Comparison of ENCODE assay signal across 11 cellular contexts in the genomic region with DNA sequence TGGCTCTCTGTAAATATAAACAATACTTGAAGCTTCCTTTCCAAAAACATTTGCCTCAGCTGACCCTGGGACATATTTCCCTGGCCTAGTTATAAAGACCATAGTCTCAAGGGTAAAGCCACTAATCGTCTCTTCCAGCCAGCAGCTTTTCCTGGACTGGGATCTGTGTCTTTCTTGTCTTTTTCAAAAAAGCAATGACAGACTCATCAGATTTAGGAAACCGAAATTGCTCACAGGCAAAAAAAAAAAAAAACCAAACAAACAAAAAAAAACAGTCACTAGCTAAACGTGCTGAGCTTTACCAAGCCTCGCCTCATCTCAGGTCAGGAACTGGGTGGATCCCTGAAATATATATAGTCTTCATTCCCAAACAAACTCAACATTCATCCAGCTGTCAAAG. TPM values are rescaled to one million over a fixed set of nuclear protein-coding genes. Genes with fewer than 3 reads are reported as not detected.
A peak's percentile ranks its signal among the peaks of the same experiment; 100 is the strongest.
DNase-seq lines count a peak whose midpoint lies in the region; ATAC-seq, FAIRE-seq and TF ChIP-seq lines count a peak whose summit lies in the region.
"Had no signal": no experiment of that assay in that cellular context is flagged by ENCODE, and none has a peak within 500 bp of the region (broad histone marks: within the 10 kb centered on the region; RNA-seq: fewer than 3 reads in every experiment).

No MANE protein-coding gene starts in this region.

- H3K27me3 Mint-ChIP-seq in naive thymus-derived CD8-positive, alpha-beta T cell: no peaks in the 10 kb centered on the region

- H3K9ac ChIP-seq in BLaER1: no peak overlapping the region

- peak overlapping the region in 4 of 10 donors; percentile 1 to 65 (median 27) for H3K4me3 Mint-ChIP-seq in naive thymus-derived CD8-positive, alpha-beta T cell

- no peak for FAIRE-seq in RCC 7860 (lab: Jason Lieb, UNC)

- POLR2A ChIA-PET in Panc1 (lab: Charles Lee): interaction anchor here (0.7 kb wide), 1 partner anchor 22 kb away, joined by 5 read pairs; no protein-coding TSS in a partner anchor
- POLR2A ChIA-PET in naive thymus-derived CD8-positive, alpha-beta T cell (lab: Charles Lee): interaction anchor here (1.0 to 1.7 kb wide), 3 partner anchors 9 to 89 kb away, joined by 4 to 8 read pairs (median 6); no protein-coding TSS in a partner anchor

- in situ Hi-C loops in Panc1 (cut with HindIII; ENCODE audit: low pct_unique_long_range_greater_than_20kb, low sequenced_read_pairs): no loop called here

- peaks cover 9 to 97% (median 19%) of the 10 kb centered on the region in 3 donors for H3K36me3 Mint-ChIP-seq in naive thymus-derived CD8-positive, alpha-beta T cell

- ATAC-seq in Panc1: no peak
- no peak for ATAC-seq in naive thymus-derived CD8-positive, alpha-beta T cell
- ATAC-seq in HG02981 (IDR thresholded peaks at IDR 0.05; ENCODE audit: unreplicated experiment): no peak
- no peak for ATAC-seq in HG03432 (IDR thresholded peaks at IDR 0.05; ENCODE audit: unreplicated experiment)

- H3K36me3 ChIP-seq in BLaER1: peaks cover 51% of the 10 kb centered on the region
- 0 out of 2 replicates have a peak, but pooled peaks cover 2% of the 10 kb centered on the region for H3K36me3 ChIP-seq in Panc1 (ENCODE audit: control insufficient read depth, insufficient read depth, low read length)

- H3K4me3 ChIP-seq in BLaER1: no peak overlapping the region
- no peak overlapping the region for H3K4me3 ChIP-seq in Panc1 (ENCODE audit: low read depth in 2 of 2, low read length in 2 of 2)

- H3K4me1 Mint-ChIP-seq in naive thymus-derived CD8-positive, alpha-beta T cell: peaks cover 22 to 54% (median 44%) of the 10 kb centered on the region in 4 donors

- no peaks in the 10 kb centered on the region for H3K9me3 ChIP-seq in BLaER1
- H3K9me3 ChIP-seq in Panc1 (ENCODE audit: control insufficient read depth, insufficient read depth, low read depth, low read length): no peaks in the 10 kb centered on the region

- CTCF ChIA-PET in Panc1 (lab: Charles Lee): interaction anchor here (0.6 to 0.7 kb wide), 3 partner anchors 8 to 188 kb away, joined by 3 to 4 read pairs (median 3); no protein-coding TSS in a partner anchor

- H3K27me3 ChIP-seq in BLaER1 (no peaks in the 10 kb centered on the region), Panc1 (ENCODE audit: control insufficient read depth, insufficient read depth, low read length) (no peaks in the 10 kb centered on the region)

- H4K20me1 ChIP-seq in BLaER1: no peaks in the 10 kb centered on the region

- H3K27ac ChIP-seq in BLaER1: no peak overlapping the region
- H3K27ac ChIP-seq in Panc1 (ENCODE audit: low read length): peak overlapping the region; percentile 8; the same call in 1 of the 2 replicates
- peak overlapping the region; percentile 92 for H3K27ac ChIP-seq in epithelial cell of prostate

- H3K4me1 ChIP-seq in BLaER1: peaks cover 30% of the 10 kb centered on the region
- H3K4me1 ChIP-seq in Panc1 (ENCODE audit: control insufficient read depth, insufficient read depth, low read length): peaks cover 30% of the 10 kb centered on the region

- H3K4me2 ChIP-seq in BLaER1: 0 out of 2 replicates have a peak overlapping the region, but pooled peaks have one; percentile 22

- no TSS peak for BruUV-seq in Panc1 (replicated peaks; lab: Mats Ljungman, UMichigan)

- no peak for TF ChIP-seq CTCF in Panc1 (IDR thresholded peaks at IDR 0.05)

- peak overlapping the region; percentile 43 to 90 (median 84) for H3K27ac Mint-ChIP-seq in naive thymus-derived CD8-positive, alpha-beta T cell

- DNase-seq in Panc1 (ENCODE audit: low read depth, low spot score) (no peak), epithelial cell of prostate (ENCODE audit: low read depth, low spot score) (no peak), NCI-H1436 treated with DMSO at 0.1 percent for 48 hours (lab: John Stamatoyannopoulos, UW) (no peak), RCC 7860 (ENCODE audit: low spot score) (no peak)
- DNase-seq in naive thymus-derived CD8-positive, alpha-beta T cell: no peak
- DNase-seq: EL; NCI-H2171; stimulated activated naive CD4-positive, alpha-beta T cell had no signal

- no peaks in the 10 kb centered on the region for H3K9me3 Mint-ChIP-seq in naive thymus-derived CD8-positive, alpha-beta T cell

- intact Hi-C loops in Panc1 (cut with micrococcal nuclease; ENCODE audit: unreplicated experiment): no loop called here

RNA-seq across cellular contexts. Expression of a gene that starts 23.5 kb away (rescaled TPM):
- total RNA-seq in Panc1 (2021; ENCODE audit: unreplicated experiment): 28.9 TPM
- 24.2 TPM for polyA plus RNA-seq in Panc1 (2012; ENCODE audit: insufficient read length)
- total RNA-seq in naive thymus-derived CD8-positive, alpha-beta T cell: 10 to 100 TPM; 41.8 to 41.9 TPM
- 100 to 1,000 TPM in 1 of 3 donors, 10 to 100 TPM in 2; 89.3 to 103 (median 94.8) TPM for polyA plus RNA-seq in naive thymus-derived CD8-positive, alpha-beta T cell

RNA-seq across cellular contexts. Expression of a gene that starts 39.1 kb away (rescaled TPM):
- 5.7 TPM for total RNA-seq in Panc1 (2021; ENCODE audit: unreplicated experiment)
- polyA plus RNA-seq in Panc1 (2012; ENCODE audit: insufficient read length): 5.5 TPM
- 10 to 100 TPM; 21.5 to 22.4 TPM for total RNA-seq in naive thymus-derived CD8-positive, alpha-beta T cell
- polyA plus RNA-seq in naive thymus-derived CD8-positive, alpha-beta T cell: under 1 TPM; 0.09 to 0.50 (median 0.29) TPM
